ENCODE assay signal across 16 cellular contexts in genomic region chr15:92574161-92574560, GRCh38.
DNase-seq lines count a peak whose midpoint lies in the region; ATAC-seq and TF ChIP-seq lines count a peak whose summit lies in the region.
"Had no signal": no experiment of that assay in that cellular context is flagged by ENCODE, and none has a peak within 500 bp of the region (broad histone marks: within the 10 kb centered on the region; RNA-seq: fewer than 3 reads in every experiment).

No MANE protein-coding gene starts in this region.

- ATAC-seq in HG03159 (IDR thresholded peaks at IDR 0.05; ENCODE audit: unreplicated experiment), result no peak
- ATAC-seq: A549; CD8-positive, alpha-beta T cell had no signal

- H3K9me3 ChIP-seq in esophagus muscularis mucosa (no peaks in the 10 kb centered on the region), thyroid gland (no peaks in the 10 kb centered on the region)
- H3K9me3 ChIP-seq: Caco-2 had no signal

- 58% methylated on average over 1 of the region's 1 CpG for WGBS in esophagus muscularis mucosa
- WGBS in thyroid gland, 2 donors, result 23 to 28% methylated on average over 1 of the region's 1 CpG

- intact Hi-C loops in esophagus muscularis mucosa (cut with DNase I) (no loop called here), thyroid gland (cut with DNase I) (no loop called here)

- H3K4me3 ChIP-seq in esophagus muscularis mucosa, result no peak overlapping the region
- H3K4me3 ChIP-seq in thyroid gland (replicated peaks in 1 of 3), result no peak overlapping the region
- H3K4me3 ChIP-seq: A549; BLaER1 treated with 17β-estradiol and CSF1 and Interleukin-3, amounts not matched to agents 10 nM and 100 nM had no signal

- TF ChIP-seq CTCF in esophagus muscularis mucosa (IDR thresholded peaks at IDR 0.05) (no peak), thyroid gland (IDR thresholded peaks at IDR 0.05) (no peak)

- no peak for TF ChIP-seq EP300 in esophagus muscularis mucosa (IDR thresholded peaks at IDR 0.05)

- DNase-seq in RPMI8226 (peak; percentile 53), esophagus muscularis mucosa (ENCODE audit: extremely low spot score) (peak; percentile 60), thyroid gland (peak; percentile 30 to 34)
- no peak for DNase-seq in NK-92 treated with Interleukin-12 subunit alpha and Interleukin-12 subunit beta, amount 100 ng/mL, for 24 hours (lab: John Stamatoyannopoulos, UW)
- DNase-seq: AML-193; Caco-2; Calu3; CD4-positive, alpha-beta T cell; CD8-positive, alpha-beta T cell; DMS79 treated with DMSO at 0.1 percent for 48 hours; GF-D8 had no signal

- H3K27ac ChIP-seq in esophagus muscularis mucosa (replicated peaks in 1 of 4) (no peak overlapping the region), thyroid gland (no peak overlapping the region)
- H3K27ac ChIP-seq: 22Rv1; A549; BLaER1 treated with 17β-estradiol and CSF1 and Interleukin-3, amounts not matched to agents 10 nM and 100 nM; C4-2B had no signal

- peaks cover 0 to 8% (median 0%) of the 10 kb centered on the region in 4 donors for H3K27me3 ChIP-seq in esophagus muscularis mucosa
- no peaks in the 10 kb centered on the region for H3K27me3 ChIP-seq in thyroid gland
- H3K27me3 ChIP-seq: BLaER1 treated with 17β-estradiol and CSF1 and Interleukin-3, amounts not matched to agents 10 nM and 100 nM had no signal

- H3K36me3 ChIP-seq in esophagus muscularis mucosa, result no peaks in the 10 kb centered on the region
- no peaks in the 10 kb centered on the region for H3K36me3 ChIP-seq in thyroid gland
- H3K36me3 ChIP-seq: BLaER1 treated with 17β-estradiol and CSF1 and Interleukin-3, amounts not matched to agents 10 nM and 100 nM had no signal

- peaks cover 0 to 5% (median 0%) of the 10 kb centered on the region in 4 donors for H3K4me1 ChIP-seq in esophagus muscularis mucosa
- H3K4me1 ChIP-seq in thyroid gland, result no peaks in the 10 kb centered on the region
- H3K4me1 ChIP-seq: A549, Caco-2 had no signal

- no peak for TF ChIP-seq POLR2A in esophagus muscularis mucosa (IDR thresholded peaks at IDR 0.05; ENCODE audit: low read depth)
- TF ChIP-seq POLR2A in thyroid gland (IDR thresholded peaks at IDR 0.05), result no peak
